Comparison of ENCODE assay signal across 1 cellular context in the genomic region with DNA sequence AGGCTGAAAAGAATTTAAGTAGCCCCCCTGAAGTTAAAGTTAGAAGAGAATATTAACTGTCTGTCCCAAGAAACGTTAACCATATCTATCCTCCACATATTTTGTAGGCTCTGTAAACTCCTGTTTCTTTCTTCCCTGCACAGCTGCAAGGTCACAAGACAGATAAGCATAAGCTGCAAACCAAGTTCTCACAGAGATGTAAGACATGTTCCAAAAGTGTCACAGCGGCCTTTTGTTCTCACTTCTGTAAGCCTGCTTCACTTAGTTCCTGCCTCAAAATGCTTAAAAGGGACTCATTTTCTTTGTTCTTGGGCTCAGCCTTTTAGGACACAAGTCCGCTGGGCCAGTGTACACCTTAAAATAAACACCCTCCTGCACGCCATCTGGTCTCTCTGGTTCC.
TF ChIP-seq lines count a peak whose summit lies in the region.

No MANE protein-coding gene starts in this region.

TF ChIP-seq in H1, 55 proteins besides CTCF, POLR2A, EP300 and RAD21:
- TF ChIP-seq NRF1 (IDR thresholded peaks at IDR 0.05; ENCODE audit: low read depth, low read length), result no peak
- TF ChIP-seq EZH2 (IDR thresholded peaks at IDR 0.05; ENCODE audit: low read depth, low read length, severe bottlenecking), result no peak
- no peak for TF ChIP-seq SAP30 (IDR thresholded peaks at IDR 0.05; ENCODE audit: insufficient read depth, insufficient replicate concordance, low read length)
- TF ChIP-seq CTBP2 (IDR thresholded peaks at IDR 0.05; ENCODE audit: borderline replicate concordance, insufficient read depth, insufficient read length, low read length), result no peak
- no peak for TF ChIP-seq MAFK (IDR thresholded peaks at IDR 0.05; ENCODE audit: low read depth, low read length)
- no peak for TF ChIP-seq SUZ12 (IDR thresholded peaks at IDR 0.05; ENCODE audit: low read length)
- no peak for TF ChIP-seq KDM4A (IDR thresholded peaks at IDR 0.05; ENCODE audit: low read depth, low read length, severe bottlenecking)
- TF ChIP-seq SP4 (IDR thresholded peaks at IDR 0.05; ENCODE audit: low read length), result no peak
- TF ChIP-seq CHD2 (IDR thresholded peaks at IDR 0.05; ENCODE audit: low read length), result no peak
- TF ChIP-seq ZNF274 (IDR thresholded peaks at IDR 0.05; ENCODE audit: borderline replicate concordance, extremely low read depth, low read length), result no peak
- no peak for TF ChIP-seq BACH1 (IDR thresholded peaks at IDR 0.05; ENCODE audit: low read length)
- TF ChIP-seq TCF12 (IDR thresholded peaks at IDR 0.05; ENCODE audit: low read depth, low read length), result no peak
- TF ChIP-seq, protein P1, sequence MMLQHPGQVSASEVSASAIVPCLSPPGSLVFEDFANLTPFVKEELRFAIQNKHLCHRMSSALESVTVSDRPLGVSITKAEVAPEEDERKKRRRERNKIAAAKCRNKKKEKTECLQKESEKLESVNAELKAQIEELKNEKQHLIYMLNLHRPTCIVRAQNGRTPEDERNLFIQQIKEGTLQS (IDR thresholded peaks at IDR 0.05; ENCODE audit: insufficient read depth, low read depth, low read length), result no peak
- no peak for TF ChIP-seq RNF2 (IDR thresholded peaks at IDR 0.05; ENCODE audit: borderline replicate concordance, low read depth, low read length, missing control alignments, poor library complexity, severe bottlenecking)
- no peak for TF ChIP-seq JUND (IDR thresholded peaks at IDR 0.05; ENCODE audit: low read length)
- TF ChIP-seq, protein P2, sequence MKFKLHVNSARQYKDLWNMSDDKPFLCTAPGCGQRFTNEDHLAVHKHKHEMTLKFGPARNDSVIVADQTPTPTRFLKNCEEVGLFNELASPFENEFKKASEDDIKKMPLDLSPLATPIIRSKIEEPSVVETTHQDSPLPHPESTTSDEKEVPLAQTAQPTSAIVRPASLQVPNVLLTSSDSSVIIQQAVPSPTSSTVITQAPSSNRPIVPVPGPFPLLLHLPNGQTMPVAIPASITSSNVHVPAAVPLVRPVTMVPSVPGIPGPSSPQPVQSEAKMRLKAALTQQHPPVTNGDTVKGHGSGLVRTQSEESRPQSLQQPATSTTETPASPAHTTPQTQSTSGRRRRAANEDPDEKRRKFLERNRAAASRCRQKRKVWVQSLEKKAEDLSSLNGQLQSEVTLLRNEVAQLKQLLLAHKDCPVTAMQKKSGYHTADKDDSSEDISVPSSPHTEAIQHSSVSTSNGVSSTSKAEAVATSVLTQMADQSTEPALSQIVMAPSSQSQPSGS (IDR thresholded peaks at IDR 0.05; ENCODE audit: low read length), result no peak
- TF ChIP-seq RFX5 (IDR thresholded peaks at IDR 0.05; ENCODE audit: borderline replicate concordance, low read depth, low read length), result no peak
- no peak for TF ChIP-seq TEAD4 (IDR thresholded peaks at IDR 0.05; ENCODE audit: low read depth, low read length)
- no peak for TF ChIP-seq SRF (IDR thresholded peaks at IDR 0.05; ENCODE audit: low read depth, low read length)
TF ChIP-seq in H1: peak in this region for 0.
